20 cellular contexts compared by ENCODE assay signal in the genomic region with DNA sequence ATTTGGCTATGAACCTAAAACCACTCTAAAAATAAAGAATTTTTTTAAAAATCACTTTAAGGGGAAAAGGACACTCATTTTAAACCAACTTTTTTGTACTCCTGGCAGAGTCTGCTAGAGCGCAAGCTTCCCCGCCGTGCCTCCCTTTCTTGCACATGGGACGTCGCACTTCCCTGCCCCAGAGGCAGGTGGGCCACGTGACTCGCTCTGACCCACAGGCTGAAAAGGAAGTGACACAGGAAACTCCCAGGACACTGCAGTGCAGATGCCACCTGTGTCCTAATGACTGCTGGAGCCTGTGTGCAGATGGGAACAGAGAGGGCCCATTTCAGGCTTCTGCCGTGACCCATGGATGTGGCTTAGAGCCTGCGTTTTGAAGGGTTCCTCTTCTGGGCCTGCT.
"Had no signal": no experiment of that assay in that cellular context is flagged by ENCODE, and none has a peak within 500 bp of the region (broad histone marks: within the 10 kb centered on the region; RNA-seq: fewer than 3 reads in every experiment).

No MANE protein-coding gene starts in this region.

- H3K4me3 Mint-ChIP-seq: immature natural killer cell; naive thymus-derived CD4-positive, alpha-beta T cell; nephron progenitor cell had no signal

- H3K27ac ChIP-seq: colonic mucosa, esophagus squamous epithelium, gastroesophageal sphincter, neutrophil, right atrium auricular region, upper lobe of left lung, uterus had no signal

- FAIRE-seq: keratinocyte, small intestine had no signal

- ATAC-seq: gastroesophageal sphincter; left cardiac atrium; naive thymus-derived CD4-positive, alpha-beta T cell had no signal

- DNase-seq: colonic mucosa; dermis blood vessel endothelial cell; esophagus squamous epithelium; foreskin fibroblast; glutamatergic neuron; immature natural killer cell; left cardiac atrium; mammary epithelial cell; nephron progenitor cell; posterior cingulate gyrus; small intestine; stimulated activated CD4-positive, alpha-beta T cell treated with anti-CD3 and anti-CD28 coated beads, Interleukin-12 subunit alpha, Interleukin-12 subunit beta, amount 100 ng/mL, for 4 hours; stimulated activated naive CD4-positive, alpha-beta T cell treated with Interleukin-2 at 50 U/mL for 16 hours; upper lobe of left lung; uterus had no signal

- H3K27ac Mint-ChIP-seq: immature natural killer cell; naive thymus-derived CD4-positive, alpha-beta T cell; nephron progenitor cell had no signal

- H3K27me3 ChIP-seq: colonic mucosa, esophagus squamous epithelium, gastroesophageal sphincter, neutrophil, right atrium auricular region, upper lobe of left lung, uterus had no signal

- H3K4me1 ChIP-seq: colonic mucosa, esophagus squamous epithelium, gastroesophageal sphincter, right atrium auricular region, upper lobe of left lung, uterus had no signal

- H3K36me3 ChIP-seq: colonic mucosa, esophagus squamous epithelium, gastroesophageal sphincter, neutrophil, right atrium auricular region, upper lobe of left lung, uterus had no signal

- H3K9me3 ChIP-seq: colonic mucosa, neutrophil, uterus had no signal

- H3K4me1 Mint-ChIP-seq: immature natural killer cell; naive thymus-derived CD4-positive, alpha-beta T cell; nephron progenitor cell had no signal

- H3K4me3 ChIP-seq: colonic mucosa, esophagus squamous epithelium, gastroesophageal sphincter, right atrium auricular region, upper lobe of left lung, uterus had no signal

- H3K36me3 Mint-ChIP-seq: immature natural killer cell; naive thymus-derived CD4-positive, alpha-beta T cell had no signal
